Comparison of ENCODE assay signal across 8 cellular contexts in genomic region chr13:59112375-59112774, GRCh38.
DNase-seq lines count a peak whose midpoint lies in the region; ATAC-seq and TF ChIP-seq lines count a peak whose summit lies in the region.

No MANE protein-coding gene starts in this region.

- H3K27me3 ChIP-seq in dorsolateral prefrontal cortex = peaks cover 0 to 2% (median 0%) of the 10 kb centered on the region in 45 donors

- peak overlapping the region in 40 of 59 donors; percentile 2 to 80 (median 54) for H3K27ac ChIP-seq in dorsolateral prefrontal cortex

- peak; percentile 79 for DNase-seq in Caki2 (ENCODE audit: low read depth)
- peak; percentile 95 for DNase-seq in NCI-H82 (lab: John Stamatoyannopoulos, UW)
- peak in 5 of 10 donors; percentile 26 to 70 (median 35) for DNase-seq in dorsolateral prefrontal cortex
- peak; percentile 84 for DNase-seq in myocyte (ENCODE audit: low read depth)
- DNase-seq in NK-92 treated with Interleukin-12 subunit alpha and Interleukin-12 subunit beta, amount 100 ng/mL, for 24 hours (lab: John Stamatoyannopoulos, UW) = no peak
- no peak for DNase-seq in HT-29 (ENCODE audit: low spot score)
- DNase-seq in NCI-H526 (lab: John Stamatoyannopoulos, UW) = no peak

- intact Hi-C loops in dorsolateral prefrontal cortex (cut with DNase I) = no loop called here

- ATAC-seq in GM21825 (IDR thresholded peaks at IDR 0.05; ENCODE audit: unreplicated experiment) = no peak

- in situ Hi-C loops in Caki2 (cut with HindIII; ENCODE audit: low pct_unique_long_range_greater_than_20kb, low sequenced_read_pairs) = no loop called here

- peak in 2 of 56 donors; percentile 10 to 13 for TF ChIP-seq CTCF in dorsolateral prefrontal cortex (IDR thresholded peaks at IDR 0.05 in 54 of 56, conservative IDR thresholded peaks at IDR 0.05 in 2 of 56; ENCODE audit: low read depth in 1 of 56, partially characterized antibody in 56 of 56)

- peak overlapping the region in 28 of 59 donors; percentile 0 to 48 (median 18) for H3K4me3 ChIP-seq in dorsolateral prefrontal cortex

Comparison
In these comparisons a context has a peak if more than half of its experiments do, and no peak if none do; other contexts are left out.
1. DNase-seq: peak in Caki2 (single experiment), NCI-H82 (single experiment) and myocyte (single experiment); none in NK-92 treated with Interleukin-12 subunit alpha and Interleukin-12 subunit beta, amount 100 ng/mL, for 24 hours (single experiment), HT-29 (single experiment) and NCI-H526 (0 of 2).